4 cellular contexts compared by ENCODE assay signal in the genomic region with DNA sequence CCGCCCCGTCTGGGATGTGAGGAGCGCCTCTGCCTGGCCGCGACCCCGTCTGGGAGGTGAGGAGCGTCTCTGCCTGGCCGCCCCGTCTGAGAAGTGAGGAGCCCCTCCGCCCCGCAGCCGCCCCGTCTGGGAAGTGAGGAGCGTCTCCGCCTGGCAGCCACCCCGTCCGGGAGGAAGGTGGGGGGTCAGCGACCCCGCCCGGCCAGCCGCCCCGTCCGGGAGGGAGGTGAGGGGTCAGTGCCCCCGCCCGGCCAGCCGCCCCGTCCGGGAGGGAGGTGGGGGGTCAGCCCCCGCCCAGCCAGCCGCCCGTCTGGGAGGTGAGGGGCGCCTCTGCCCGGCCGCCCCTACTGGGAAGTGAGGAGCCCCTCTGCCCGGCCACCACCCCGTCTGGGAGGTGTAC. TPM values are rescaled to one million over a fixed set of nuclear protein-coding genes. Genes with fewer than 3 reads are reported as not detected.
"Had no signal": no experiment of that assay in that cellular context is flagged by ENCODE, and none has a peak within 500 bp of the region (broad histone marks: within the 10 kb centered on the region; RNA-seq: fewer than 3 reads in every experiment).

No MANE protein-coding gene starts in this region.

RNA-seq across cellular contexts. Expression of gene PDE6G, which starts 38.0 kb away (rescaled TPM):
- total RNA-seq: left ventricle myocardium inferior, myocyte had no signal
- polyA plus RNA-seq: keratinocyte, mammary epithelial cell had no signal
